Comparison of ENCODE assay signal across 8 cellular contexts in the genomic region with DNA sequence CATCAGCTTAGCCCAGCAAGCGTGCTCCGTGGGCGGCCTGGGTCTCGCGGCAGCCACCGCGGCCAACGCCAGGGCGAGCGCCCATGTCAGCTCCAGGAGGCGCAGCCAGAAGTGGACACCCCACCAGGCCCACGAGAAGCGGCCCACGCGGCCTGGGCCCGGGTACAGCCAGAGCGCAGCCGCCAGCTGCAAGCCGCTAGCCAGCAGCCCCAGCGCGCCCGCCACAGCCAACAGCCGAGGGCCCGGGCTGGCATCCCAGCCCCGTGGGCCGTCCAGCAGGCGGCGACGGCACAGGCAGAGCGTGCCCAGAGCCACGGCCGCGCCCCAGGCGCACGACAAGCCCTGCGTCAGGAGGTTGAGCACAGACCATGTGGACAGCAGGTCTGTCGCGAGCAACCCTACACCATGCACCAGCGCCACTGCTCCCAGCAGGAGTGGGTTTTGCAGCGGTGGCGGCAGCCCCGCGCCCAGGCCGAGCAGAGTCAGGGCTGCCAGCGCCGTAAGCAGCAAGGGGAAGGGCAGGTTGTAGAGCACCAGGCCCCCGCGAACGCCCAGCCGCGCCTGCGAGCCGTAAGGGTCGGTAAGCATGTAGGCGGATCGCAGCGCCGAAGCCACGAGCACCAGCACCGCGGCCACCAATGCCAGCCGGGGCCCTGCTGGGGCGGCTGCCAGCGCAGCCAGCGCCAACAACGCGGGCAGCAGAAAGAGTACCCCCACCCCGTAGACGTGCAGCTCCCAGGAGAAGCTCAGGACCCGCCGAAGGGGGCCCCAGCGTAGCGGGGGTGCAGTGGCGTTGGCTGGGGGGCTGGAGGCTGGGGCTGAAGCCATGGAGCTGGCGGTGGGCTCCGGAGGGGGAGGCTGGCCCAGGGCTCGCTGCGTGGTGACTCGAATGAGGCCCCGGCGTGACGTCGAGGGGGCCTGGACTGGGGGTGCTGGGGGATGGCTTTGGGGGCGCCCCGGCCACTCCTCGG. TPM values are rescaled to one million over a fixed set of nuclear protein-coding genes. Genes with fewer than 3 reads are reported as not detected.
DNase-seq lines count a peak whose midpoint lies in the region; ATAC-seq and TF ChIP-seq lines count a peak whose summit lies in the region.

No MANE protein-coding gene starts in this region.

- peak overlapping the region; percentile 82 for H3K4me2 ChIP-seq in fibroblast of lung (ENCODE audit: extremely low read depth, insufficient read depth, low read length)
- no peak overlapping the region for H3K4me2 ChIP-seq in Karpas-422 (ENCODE audit: low read depth, low read length, poor library complexity, severe bottlenecking)

- no TSS peak for BruUV-seq in Panc1 (replicated peaks; lab: Mats Ljungman, UMichigan)

- H3K27ac ChIP-seq in Panc1 (ENCODE audit: low read length): peak overlapping the region; percentile 69
- peak overlapping the region; percentile 62 for H3K27ac ChIP-seq in fibroblast of lung (ENCODE audit: insufficient read depth, low read length)
- no peak overlapping the region for H3K27ac ChIP-seq in muscle layer of duodenum (ENCODE audit: low read length)
- no peak overlapping the region for H3K27ac ChIP-seq in Karpas-422 (ENCODE audit: low read length)

- peak; percentile 89 for ATAC-seq in Panc1

- no peaks in the 10 kb centered on the region for H3K27me3 ChIP-seq in Panc1 (ENCODE audit: control insufficient read depth, insufficient read depth, low read length)
- no peaks in the 10 kb centered on the region for H3K27me3 ChIP-seq in fibroblast of lung (ENCODE audit: control insufficient read depth, insufficient read depth, low read length)
- no peaks in the 10 kb centered on the region for H3K27me3 ChIP-seq in muscle layer of duodenum (ENCODE audit: low read depth, low read length)
- H3K27me3 ChIP-seq in Karpas-422 (ENCODE audit: low read length): no peaks in the 10 kb centered on the region

- H3K4me3 ChIP-seq in Panc1 (ENCODE audit: low read depth in 2 of 2, low read length in 2 of 2): peak overlapping the region; percentile 58 to 70
- H3K4me3 ChIP-seq in fibroblast of lung (replicated peaks in 1 of 4; ENCODE audit: control extremely low read depth in 1 of 4, insufficient read depth in 1 of 4, low read depth in 3 of 4, low read length in 4 of 4): peak overlapping the region; percentile 44 to 68 (median 58)
- peak overlapping the region; percentile 61 to 71 for H3K4me3 ChIP-seq in muscle layer of duodenum (ENCODE audit: low read depth in 1 of 2, low read length in 2 of 2)
- H3K4me3 ChIP-seq in Karpas-422 (ENCODE audit: low read length): no peak overlapping the region

- H3K79me2 ChIP-seq in fibroblast of lung (ENCODE audit: control insufficient read depth, insufficient read depth, low read length): no peaks in the 10 kb centered on the region
- H3K79me2 ChIP-seq in Karpas-422 (ENCODE audit: low read length): no peaks in the 10 kb centered on the region

- DNase-seq in G401 (ENCODE audit: low spot score): peak; percentile 71
- no peak for DNase-seq in Panc1 (ENCODE audit: low read depth, low spot score)
- DNase-seq in fibroblast of lung (ENCODE audit: low read depth in 2 of 2): peak; percentile 70 to 76
- DNase-seq in activated naive CD4-positive, alpha-beta T cell treated with Interleukin-2 at 50 U/mL for 16 hours: no peak
- no peak for DNase-seq in Karpas-422
- no peak for DNase-seq in AML-193 (lab: John Stamatoyannopoulos, UW)
- DNase-seq in NCI-H446 treated with DMSO at 0.1 percent for 48 hours (lab: John Stamatoyannopoulos, UW): no peak

- CTCF ChIA-PET in Panc1 (lab: Charles Lee): interaction anchor here (1.2 to 1.7 kb wide), 3 partner anchors 14 to 103 kb away, joined by 3 to 16 read pairs (median 7); a partner anchor contains a TSS

- intact Hi-C loops in Panc1 (cut with micrococcal nuclease; ENCODE audit: unreplicated experiment): no loop called here

- no peaks in the 10 kb centered on the region for H3K9me2 ChIP-seq in Karpas-422 (replicated peaks; ENCODE audit: insufficient read depth, low read length)

- no peaks in the 10 kb centered on the region for H3K4me1 ChIP-seq in Panc1 (ENCODE audit: control insufficient read depth, insufficient read depth, low read length)
- peaks cover 4% of the 10 kb centered on the region for H3K4me1 ChIP-seq in fibroblast of lung (ENCODE audit: control insufficient read depth, extremely low read depth, insufficient read depth, low read length)
- H3K4me1 ChIP-seq in muscle layer of duodenum (ENCODE audit: control insufficient read depth in 1 of 2, insufficient read depth in 2 of 2, low read length in 2 of 2): peaks cover 0 to 17% of the 10 kb centered on the region in 2 donors
- peaks cover 13% of the 10 kb centered on the region for H3K4me1 ChIP-seq in Karpas-422 (ENCODE audit: low read length)

- in situ Hi-C loops in G401 (cut with HindIII; ENCODE audit: low sequenced_read_pairs) (no loop called here), Panc1 (cut with HindIII; ENCODE audit: low pct_unique_long_range_greater_than_20kb, low sequenced_read_pairs) (no loop called here)

- H3K9ac ChIP-seq in fibroblast of lung (ENCODE audit: insufficient read depth, low read length) (peak overlapping the region; percentile 66), Karpas-422 (ENCODE audit: low read length) (no peak overlapping the region)

- H3K36me3 ChIP-seq in Panc1 (ENCODE audit: control insufficient read depth, insufficient read depth, low read length) (no peaks in the 10 kb centered on the region), fibroblast of lung (ENCODE audit: control insufficient read depth, insufficient read depth, low read length) (peaks cover 5% of the 10 kb centered on the region), muscle layer of duodenum (ENCODE audit: control insufficient read depth in 1 of 2, insufficient read depth in 2 of 2, low read length in 2 of 2) (peaks cover 5 to 23% of the 10 kb centered on the region in 2 donors), Karpas-422 (ENCODE audit: insufficient read depth, low read length) (no peaks in the 10 kb centered on the region)

- POLR2A ChIA-PET in Panc1 (lab: Charles Lee): interaction anchor here (0.6 to 0.7 kb wide), 2 partner anchors 76 to 208 kb away, joined by 3 to 5 read pairs; no protein-coding TSS in a partner anchor

- H3K9me3 ChIP-seq in Panc1 (ENCODE audit: control insufficient read depth, insufficient read depth, low read depth, low read length) (no peaks in the 10 kb centered on the region), fibroblast of lung (ENCODE audit: control insufficient read depth, insufficient read depth, low read depth, low read length) (no peaks in the 10 kb centered on the region), muscle layer of duodenum (ENCODE audit: control insufficient read depth in 1 of 2, low read length in 2 of 2) (no peaks in the 10 kb centered on the region), Karpas-422 (ENCODE audit: low read length) (no peaks in the 10 kb centered on the region)

- peak; percentile 38 for TF ChIP-seq CTCF in Panc1 (IDR thresholded peaks at IDR 0.05)
- peak; percentile 40 to 49 for TF ChIP-seq CTCF in fibroblast of lung (conservative IDR thresholded peaks at IDR 0.05 in 1 of 2, IDR thresholded peaks at IDR 0.05 in 1 of 2; ENCODE audit: low read depth in 1 of 2, low read length in 2 of 2)

- H2AFZ ChIP-seq in fibroblast of lung (ENCODE audit: low read length): peak overlapping the region; percentile 88
- no peak overlapping the region for H2AFZ ChIP-seq in Karpas-422 (ENCODE audit: low read length)

- no peaks in the 10 kb centered on the region for H4K20me1 ChIP-seq in fibroblast of lung (ENCODE audit: control insufficient read depth, extremely low read depth, insufficient read depth, low read length)
- H4K20me1 ChIP-seq in Karpas-422 (ENCODE audit: insufficient read depth, low read depth, low read length): no peaks in the 10 kb centered on the region

RNA-seq across cellular contexts. Expression of a gene that starts 4.9 kb away (rescaled TPM):
- total RNA-seq in G401 (2014; rRNA removed; shearing (Covaris generic)): 8.6 and 11.5 TPM in 2 replicates
- 1.1 TPM for total RNA-seq in Panc1 (2021; ENCODE audit: unreplicated experiment)
- polyA plus RNA-seq in Panc1 (2012; ENCODE audit: insufficient read length): 2.3 TPM
- 1.5 and 3.8 TPM in 2 replicates for total RNA-seq in fibroblast of lung
- 3.1 and 4.5 TPM in 2 replicates for polyA plus RNA-seq in fibroblast of lung
- 3.6 and 5.4 TPM in 2 replicates for polyA plus RNA-seq in fibroblast of lung (2012)
- 12.7 and 14.5 TPM in 2 replicates for polyA minus RNA-seq in fibroblast of lung (ENCODE audit: low replicate concordance)
- 1.0 and 2.1 TPM in 2 replicates for total RNA-seq in Karpas-422 (2014; rRNA removed; shearing (Covaris generic); ENCODE audit: low replicate concordance)

RNA-seq across cellular contexts. Expression of a gene that starts 13.7 kb away (rescaled TPM):
- total RNA-seq in G401 (2014; rRNA removed; shearing (Covaris generic)): 13.3 and 30.0 TPM in 2 replicates
- total RNA-seq in Panc1 (2021; ENCODE audit: unreplicated experiment) (15.4 TPM), fibroblast of lung (15.7 and 50.2 TPM in 2 replicates)
- polyA plus RNA-seq in Panc1 (2012; ENCODE audit: insufficient read length): 27.3 TPM
- polyA plus RNA-seq in fibroblast of lung: 23.8 and 24.2 TPM in 2 replicates
- 16.4 and 20.3 TPM in 2 replicates for polyA plus RNA-seq in fibroblast of lung (2012)
- polyA minus RNA-seq in fibroblast of lung (ENCODE audit: low replicate concordance): 27.8 and 36.3 TPM in 2 replicates
- 5.6 and 33.7 TPM in 2 replicates for total RNA-seq in Karpas-422 (2014; rRNA removed; shearing (Covaris generic); ENCODE audit: low replicate concordance)

RNA-seq across cellular contexts. Expression of a gene that starts 30.4 kb away (rescaled TPM):
- total RNA-seq in G401 (2014; rRNA removed; shearing (Covaris generic)): 12.2 and 22.5 TPM in 2 replicates
- 23.6 TPM for total RNA-seq in Panc1 (2021; ENCODE audit: unreplicated experiment)
- polyA plus RNA-seq in Panc1 (2012; ENCODE audit: insufficient read length): 30.6 TPM
- 17.5 and 21.3 TPM in 2 replicates for total RNA-seq in fibroblast of lung
- polyA plus RNA-seq in fibroblast of lung: 14.5 and 17.1 TPM in 2 replicates
- 20.7 and 21.2 TPM in 2 replicates for polyA plus RNA-seq in fibroblast of lung (2012)
- 46.9 and 57.3 TPM in 2 replicates for polyA minus RNA-seq in fibroblast of lung (ENCODE audit: low replicate concordance)
- 0.54 and 2.5 TPM in 2 replicates for total RNA-seq in Karpas-422 (2014; rRNA removed; shearing (Covaris generic); ENCODE audit: low replicate concordance)

RNA-seq across cellular contexts. Expression of a gene that starts 39.3 kb away (rescaled TPM):
- 30.3 and 63.2 TPM in 2 replicates for total RNA-seq in G401 (2014; rRNA removed; shearing (Covaris generic))
- total RNA-seq in Panc1 (2021; ENCODE audit: unreplicated experiment) (42.0 TPM), fibroblast of lung (63.6 and 63.9 TPM in 2 replicates)
- polyA plus RNA-seq in Panc1 (2012; ENCODE audit: insufficient read length): 51.9 TPM
- polyA plus RNA-seq in fibroblast of lung: 139 and 149 TPM in 2 replicates
- 76.9 and 96.1 TPM in 2 replicates for polyA plus RNA-seq in fibroblast of lung (2012)
- polyA minus RNA-seq in fibroblast of lung (ENCODE audit: low replicate concordance): 47.8 and 112 TPM in 2 replicates
- 26.9 and 50.1 TPM in 2 replicates for total RNA-seq in Karpas-422 (2014; rRNA removed; shearing (Covaris generic); ENCODE audit: low replicate concordance)

RNA-seq across cellular contexts. Expression of a gene that starts 44.7 kb away (rescaled TPM):
- total RNA-seq in G401 (2014; rRNA removed; shearing (Covaris generic)): 3.6 and 5.3 TPM in 2 replicates
- total RNA-seq in Panc1 (2021; ENCODE audit: unreplicated experiment) (1.1 TPM), fibroblast of lung (0.26 and 0.99 TPM in 2 replicates)
- polyA plus RNA-seq in Panc1 (2012; ENCODE audit: insufficient read length): 1.2 TPM
- polyA plus RNA-seq in fibroblast of lung: 1.9 and 2.6 TPM in 2 replicates
- 2.0 and 3.1 TPM in 2 replicates for polyA plus RNA-seq in fibroblast of lung (2012)
- 7.4 and 11.1 TPM in 2 replicates for polyA minus RNA-seq in fibroblast of lung (ENCODE audit: low replicate concordance)
- not detected in 2 replicates for total RNA-seq in Karpas-422 (2014; rRNA removed; shearing (Covaris generic); ENCODE audit: low replicate concordance)

Comparison
In these comparisons a context has a peak if more than half of its experiments do, and no peak if none do; other contexts are left out.
1. DNase-seq: peak in G401 (single experiment) and fibroblast of lung (2 of 2); none in Panc1 (single experiment), activated naive CD4-positive, alpha-beta T cell treated with Interleukin-2 at 50 U/mL for 16 hours (single experiment), Karpas-422 (single experiment), AML-193 (0 of 2) and NCI-H446 treated with DMSO at 0.1 percent for 48 hours (single experiment).
2. H3K27ac ChIP-seq: peak in Panc1 (single experiment) and fibroblast of lung (single experiment); none in muscle layer of duodenum (single experiment) and Karpas-422 (single experiment).